Comparison of ENCODE assay signal across 33 cellular contexts in genomic region chr9:128252317-128253139, GRCh38. TPM values are rescaled to one million over a fixed set of nuclear protein-coding genes. Genes with fewer than 3 reads are reported as not detected.
DNase-seq lines count a peak whose midpoint lies in the region; ATAC-seq, FAIRE-seq and TF ChIP-seq lines count a peak whose summit lies in the region.
"Had no signal": no experiment of that assay in that cellular context is flagged by ENCODE, and none has a peak within 500 bp of the region (broad histone marks: within the 10 kb centered on the region; RNA-seq: fewer than 3 reads in every experiment).

No MANE protein-coding gene starts in this region.

- peaks cover 0 to 35% of the 10 kb centered on the region in 2 experiments; a peak in 1 of 3 replicates for H3K36me3 ChIP-seq in HEK293 (ENCODE audit: control insufficient read depth in 2 of 2, insufficient read depth in 1 of 2, low read length in 2 of 2)
- peaks cover 8% of the 10 kb centered on the region for H3K36me3 ChIP-seq in astrocyte (ENCODE audit: insufficient read depth, low read length)

- H3K4me3 Mint-ChIP-seq in astrocyte (ENCODE audit: unreplicated experiment) (peak overlapping the region; percentile 64), naive B cell (peak overlapping the region in 6 of 8 donors; percentile 35 to 90 (median 64))

- peaks cover 3% of the 10 kb centered on the region for H3K79me2 ChIP-seq in astrocyte (ENCODE audit: insufficient read depth, low read length)

- H3K4me3 ChIP-seq in HEK293 (ENCODE audit: low read depth, low read length) (no peak overlapping the region), astrocyte (ENCODE audit: insufficient read depth, low read depth, low read length) (no peak overlapping the region)
- H3K4me3 ChIP-seq: GM23248, left lung, sigmoid colon, stomach, tibial artery had no signal

- H3K27me3 Mint-ChIP-seq in astrocyte (ENCODE audit: low read depth, unreplicated experiment), result no peaks in the 10 kb centered on the region
- peaks cover 0 to 20% (median 8%) of the 10 kb centered on the region in 3 donors for H3K27me3 Mint-ChIP-seq in naive B cell
- H3K27me3 Mint-ChIP-seq: activated naive CD8-positive, alpha-beta T cell had no signal

- no peak overlapping the region for H2AFZ ChIP-seq in astrocyte (ENCODE audit: low read depth, low read length)
- H2AFZ ChIP-seq: GM23248 had no signal

- H3K4me1 Mint-ChIP-seq in astrocyte (ENCODE audit: low read depth, unreplicated experiment) (peaks cover 13% of the 10 kb centered on the region), naive B cell (peaks cover 17 to 25% (median 19%) of the 10 kb centered on the region in 3 donors)

- no peaks in the 10 kb centered on the region for H3K27me3 ChIP-seq in astrocyte (ENCODE audit: insufficient read depth, low read length)

- no peak overlapping the region for H3K27ac Mint-ChIP-seq in astrocyte (ENCODE audit: unreplicated experiment)
- peak overlapping the region in 1 of 6 donors; percentile 94 for H3K27ac Mint-ChIP-seq in naive B cell
- H3K27ac Mint-ChIP-seq: activated naive CD8-positive, alpha-beta T cell; memory B cell; progenitor cell of endocrine pancreas had no signal

- H3K9me3 ChIP-seq in HEK293 (ENCODE audit: control insufficient read depth, insufficient read depth, low read depth, low read length), result no peaks in the 10 kb centered on the region
- no peaks in the 10 kb centered on the region for H3K9me3 ChIP-seq in astrocyte (ENCODE audit: insufficient read depth, low read depth, low read length)
- H3K9me3 ChIP-seq: left lung, sigmoid colon, stomach, tibial artery had no signal

- H3K4me2 ChIP-seq in astrocyte (ENCODE audit: low read length), result no peak overlapping the region

- peaks cover 19% of the 10 kb centered on the region for H3K36me3 Mint-ChIP-seq in astrocyte (ENCODE audit: low read depth, unreplicated experiment)
- peaks cover 2 to 4% of the 10 kb centered on the region in 2 donors for H3K36me3 Mint-ChIP-seq in naive B cell

- POLR2A ChIA-PET in HEK293 (lab: Yijun Ruan, JAX), result interaction anchor here (0.6 to 1.9 kb wide), 2 partner anchors 24 to 191 kb away, joined by 6 to 7 read pairs; partner anchors contain the start of genes GOLGA2 and SWI5

- FAIRE-seq in astrocyte (lab: Jason Lieb, UNC), result no peak
- FAIRE-seq: colon, islet of Langerhans had no signal

- no peaks in the 10 kb centered on the region for H3K4me1 ChIP-seq in HEK293 (ENCODE audit: control insufficient read depth, insufficient read depth, low read length)
- peaks cover 10% of the 10 kb centered on the region for H3K4me1 ChIP-seq in astrocyte (ENCODE audit: insufficient read depth, low read length)

- ATAC-seq in naive B cell (ENCODE audit: low read depth in 2 of 2) (no peak), HG03280 (IDR thresholded peaks at IDR 0.05; ENCODE audit: unreplicated experiment) (no peak), omental fat pad (ENCODE audit: low FRiP score) (no peak)
- ATAC-seq: left lung, SK-N-SH treated with all-trans-retinoic acid at 6 μM for 48 hours had no signal

- no peak overlapping the region for H3K9ac ChIP-seq in astrocyte (ENCODE audit: low read length)
- H3K9ac ChIP-seq: GM23248 had no signal

- H4K20me1 ChIP-seq in astrocyte (ENCODE audit: insufficient read depth, low read length), result peaks cover 27% of the 10 kb centered on the region

- H3K9me3 Mint-ChIP-seq in astrocyte (ENCODE audit: unreplicated experiment) (no peaks in the 10 kb centered on the region), naive B cell (no peaks in the 10 kb centered on the region)
- H3K9me3 Mint-ChIP-seq: memory B cell had no signal

- DNase-seq in astrocyte (ENCODE audit: low read depth), result no peak
- no peak for DNase-seq in naive B cell
- DNase-seq in omental fat pad (ENCODE audit: low spot score), result no peak
- no peak for DNase-seq in NCI-H128 (lab: John Stamatoyannopoulos, UW; ENCODE audit: unreplicated experiment)
- DNase-seq in activated T-cell treated with anti-CD3 and anti-CD28 coated beads, Interleukin-2, amount 50 U/mL, for 48 hours, result no peak
- DNase-seq: activated CD4-positive, alpha-beta T cell treated with anti-CD3 and anti-CD28 coated beads for 4 hours; activated effector memory CD4-positive, alpha-beta T cell treated with anti-CD3 and anti-CD28 coated beads, Interleukin-2, amount 50 U/mL, for 16 hours; activated T-cell treated with anti-CD3 and anti-CD28 coated beads for 4 hours; effector CD4-positive, alpha-beta T cell; hypothalamus; KG1; left lung; NCI-H1105; NCI-H187 treated with DMSO at 0.1 percent for 48 hours; NCI-H2171 treated with DMSO at 0.1 percent for 48 hours; NCI-H524 treated with DMSO at 0.1 percent for 48 hours; NK-92 treated with Interleukin-12 subunit alpha and Interleukin-12 subunit beta, amount 100 ng/mL, for 24 hours; Right ventricle myocardium superior; sigmoid colon; stimulated activated CD4-positive, alpha-beta T cell treated with anti-CD3 and anti-CD28 coated beads, Interleukin-4, amount 100 ng/mL, for 1 hour; stomach; tibial artery had no signal

- CTCF ChIA-PET in HEK293 (lab: Yijun Ruan, JAX), result interaction anchor here (0.9 to 1.2 kb wide), 3 partner anchors 13 to 40 kb away, joined by 3 to 4 read pairs (median 3); no protein-coding TSS in a partner anchor

- TF ChIP-seq CTCF in HEK293 (tag by site-specific recombination; IDR thresholded peaks at IDR 0.05) (no peak), astrocyte (IDR thresholded peaks at IDR 0.05; ENCODE audit: insufficient read depth, low read depth, low read length) (no peak), omental fat pad (IDR thresholded peaks at IDR 0.05) (no peak)

- H3K27ac ChIP-seq in HEK293 (ENCODE audit: extremely low read depth, low read depth, low read length), result no peak overlapping the region
- H3K27ac ChIP-seq in astrocyte (ENCODE audit: low read depth, low read length), result no peak overlapping the region
- H3K27ac ChIP-seq: C4-2B, epithelial cell of prostate, GM23248, left lung, sigmoid colon, stomach, tibial artery had no signal

TF ChIP-seq in HEK293, 187 proteins besides CTCF, POLR2A, EP300 and RAD21:
- TF ChIP-seq ZNF214 (tag by site-specific recombination; IDR thresholded peaks at IDR 0.05; ENCODE audit: borderline replicate concordance) (no peak), ZFHX2 (tag by site-specific recombination; conservative IDR thresholded peaks at IDR 0.05) (0 out of 2 replicates have a peak, but pooled peaks have one; percentile 29), KLF8 (tag by site-specific recombination; IDR thresholded peaks at IDR 0.05) (0 out of 2 replicates have a peak, but pooled peaks have one; percentile 30)

RNA-seq across cellular contexts. Expression of gene GOLGA2, which starts 23.3 kb away (rescaled TPM):
- total RNA-seq in astrocyte (105 and 117 TPM in 2 replicates), omental fat pad (10 to 100 TPM; 63.0 to 99.8 (median 75.9) TPM)
- 10 to 100 TPM in 1 of 6 donors, 1 to 10 TPM in 5; 4.6 to 10.3 (median 8.1) TPM for polyA plus RNA-seq in naive B cell (ENCODE audit: low read depth in 6 of 6)

RNA-seq across cellular contexts. Expression of gene SWI5, which starts 23.5 kb away (rescaled TPM):
- total RNA-seq in astrocyte (29.2 and 30.8 TPM in 2 replicates), omental fat pad (10 to 100 TPM in 3 of 4 donors, 1 to 10 TPM in 1; 10.0 to 33.3 (median 25.2) TPM)
- 10 to 100 TPM; 22.6 to 33.7 (median 26.3) TPM for polyA plus RNA-seq in naive B cell (ENCODE audit: low read depth in 6 of 6)

RNA-seq across cellular contexts. Expression of gene DNM1, which starts 49.3 kb away (rescaled TPM):
- total RNA-seq in astrocyte (29.7 and 37.6 TPM in 2 replicates), omental fat pad (10 to 100 TPM in 3 of 4 donors, 1 to 10 TPM in 1; 4.0 to 60.5 (median 20.0) TPM)
- under 1 TPM in 4 of 6 donors, not detected in 2; 0.15 to 0.49 (median 0.20) TPM for polyA plus RNA-seq in naive B cell (ENCODE audit: low read depth in 6 of 6)
